Comparison of ENCODE assay signal across 12 cellular contexts in the genomic region with DNA sequence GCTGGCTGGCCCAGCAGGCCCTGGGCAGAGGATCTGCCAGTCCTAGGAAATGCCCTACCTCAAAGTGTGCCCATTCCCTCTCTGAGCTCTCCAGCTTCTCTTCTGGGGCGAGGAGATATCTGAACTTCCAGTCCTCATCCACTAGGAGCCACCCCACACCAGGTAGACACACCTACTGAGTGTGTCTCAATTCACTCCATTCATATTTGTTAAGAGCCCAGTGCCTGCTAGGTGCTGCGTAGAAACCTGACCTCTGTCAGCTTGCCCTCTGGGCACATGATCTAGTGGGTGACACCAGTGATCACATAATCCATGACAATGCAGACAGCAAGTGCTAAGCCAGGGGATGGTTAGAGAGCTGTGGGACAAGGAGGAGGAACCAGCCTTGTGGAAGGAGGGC.
DNase-seq lines count a peak whose midpoint lies in the region; ATAC-seq and TF ChIP-seq lines count a peak whose summit lies in the region.
"Had no signal": no experiment of that assay in that cellular context is flagged by ENCODE, and none has a peak within 500 bp of the region (broad histone marks: within the 10 kb centered on the region; RNA-seq: fewer than 3 reads in every experiment).

No MANE protein-coding gene starts in this region.

- H3K36me3 ChIP-seq in Peyer's patch (no peaks in the 10 kb centered on the region), upper lobe of right lung (no peaks in the 10 kb centered on the region)
- H3K36me3 ChIP-seq: BLaER1 treated with 17β-estradiol and CSF1 and Interleukin-3, amounts not matched to agents 10 nM and 100 nM had no signal

- H3K4me1 ChIP-seq in Peyer's patch = peaks cover 0 to 15% (median 3%) of the 10 kb centered on the region in 4 donors
- no peaks in the 10 kb centered on the region for H3K4me1 ChIP-seq in upper lobe of right lung

- intact Hi-C loops in upper lobe of right lung (cut with DNase I) = no loop called here

- H3K27ac ChIP-seq in Peyer's patch = peak overlapping the region in 1 of 4 donors; percentile 25
- H3K27ac ChIP-seq in upper lobe of right lung = no peak overlapping the region
- H3K27ac ChIP-seq: BLaER1 treated with 17β-estradiol and CSF1 and Interleukin-3, amounts not matched to agents 10 nM and 100 nM had no signal

- no peaks in the 10 kb centered on the region for H3K27me3 ChIP-seq in Peyer's patch
- no peaks in the 10 kb centered on the region for H3K27me3 ChIP-seq in upper lobe of right lung

- H3K4me3 ChIP-seq in Peyer's patch = no peak overlapping the region
- no peak overlapping the region for H3K4me3 ChIP-seq in upper lobe of right lung
- H3K4me3 ChIP-seq: BLaER1 treated with 17β-estradiol and CSF1 and Interleukin-3, amounts not matched to agents 10 nM and 100 nM had no signal

- peak; percentile 21 to 65 for DNase-seq in NCI-H526 (lab: John Stamatoyannopoulos, UW)
- no peak for DNase-seq in NCI-H526 treated with DMSO at 0.1 percent for 48 hours (lab: John Stamatoyannopoulos, UW)
- DNase-seq in Peyer's patch = peak in 1 of 3 donors; percentile 66
- peak; percentile 58 for DNase-seq in iPS-NIHi11 (ENCODE audit: low spot score)
- DNase-seq in upper lobe of right lung = no peak
- DNase-seq in SIG-M5 treated with dmso at 0.1 percent for 504 hours (lab: John Stamatoyannopoulos, UW; ENCODE audit: unreplicated experiment) = no peak
- no peak for DNase-seq in NOMO-1 treated with dmso at 0.1 percent for 144 hours (lab: John Stamatoyannopoulos, UW; ENCODE audit: unreplicated experiment)
- DNase-seq: activated T-cell treated with anti-CD3 and anti-CD28 coated beads, Interleukin-2, amount 50 U/mL, for 72 hours; cerebellar nuclear complex; stimulated activated CD8-positive, alpha-beta memory T cell treated with anti-CD3 and anti-CD28 coated beads, Interleukin-4, amount 100 ng/mL, for 48 hours had no signal

- no peak for TF ChIP-seq POLR2A in Peyer's patch (IDR thresholded peaks at IDR 0.05)

- H3K9me3 ChIP-seq in Peyer's patch (no peaks in the 10 kb centered on the region), upper lobe of right lung (no peaks in the 10 kb centered on the region)
- H3K9me3 ChIP-seq: BLaER1 treated with 17β-estradiol and CSF1 and Interleukin-3, amounts not matched to agents 10 nM and 100 nM had no signal

- TF ChIP-seq CTCF in Peyer's patch (IDR thresholded peaks at IDR 0.05) (peak in 4 of 6 experiments; percentile 29 to 92 (median 90)), upper lobe of right lung (IDR thresholded peaks at IDR 0.05) (peak; percentile 18)

- ATAC-seq in upper lobe of right lung (peak; percentile 65), GM21390 (IDR thresholded peaks at IDR 0.05; ENCODE audit: unreplicated experiment) (no peak)
- ATAC-seq: activated T-cell treated with anti-CD3 and anti-CD28 coated beads, Interleukin-2, amount 50 U/mL, for 72 hours had no signal

Comparison
In these comparisons a context has a peak if more than half of its experiments do, and no peak if none do; other contexts are left out.
1. DNase-seq: peak in NCI-H526 (2 of 2) and iPS-NIHi11 (single experiment); none in NCI-H526 treated with DMSO at 0.1 percent for 48 hours (single experiment), upper lobe of right lung (single experiment), SIG-M5 treated with dmso at 0.1 percent for 504 hours (single experiment) and NOMO-1 treated with dmso at 0.1 percent for 144 hours (single experiment).